15 cellular contexts compared by ENCODE assay signal in genomic region chr1:105138445-105138821, GRCh38.
A peak's percentile ranks its signal among the peaks of the same experiment; 100 is the strongest.
DNase-seq lines count a peak whose midpoint lies in the region; ATAC-seq, FAIRE-seq and TF ChIP-seq lines count a peak whose summit lies in the region.
"Had no signal": no experiment of that assay in that cellular context is flagged by ENCODE, and none has a peak within 500 bp of the region (broad histone marks: within the 10 kb centered on the region; RNA-seq: fewer than 3 reads in every experiment).

No MANE protein-coding gene starts in this region.

- H3K4me1 Mint-ChIP-seq in CD8-positive, alpha-beta T cell (ENCODE audit: low read depth): no peaks in the 10 kb centered on the region
- H3K4me1 Mint-ChIP-seq in T-helper 17 cell: no peaks in the 10 kb centered on the region

- TF ChIP-seq EP300 in Ishikawa (IDR thresholded peaks at IDR 0.05; ENCODE audit: borderline replicate concordance): no peak

- H3K27ac ChIP-seq in C4-2B: peak overlapping the region; percentile 0; the same call in 1 of the 2 replicates
- peak overlapping the region; percentile 29; the same call in 1 of the 2 replicates for H3K27ac ChIP-seq in Panc1 (ENCODE audit: low read length)
- no peak overlapping the region for H3K27ac ChIP-seq in CD8-positive, alpha-beta T cell (ENCODE audit: low read depth, low read length)
- H3K27ac ChIP-seq: BLaER1 treated with 17β-estradiol and CSF1 and Interleukin-3, amounts not matched to agents 10 nM and 100 nM; skin epidermis had no signal

- H3K36me3 ChIP-seq in Panc1 (ENCODE audit: control insufficient read depth, insufficient read depth, low read length): no peaks in the 10 kb centered on the region
- H3K36me3 ChIP-seq in CD8-positive, alpha-beta T cell (ENCODE audit: insufficient read depth, low read length): no peaks in the 10 kb centered on the region
- H3K36me3 ChIP-seq: BLaER1 treated with 17β-estradiol and CSF1 and Interleukin-3, amounts not matched to agents 10 nM and 100 nM had no signal

- no TSS peak for BruUV-seq in Panc1 (replicated peaks; lab: Mats Ljungman, UMichigan)

- H3K9me3 Mint-ChIP-seq in CD8-positive, alpha-beta T cell: peaks cover 17% of the 10 kb centered on the region

- POLR2A ChIA-PET in Panc1 (lab: Charles Lee): no interaction called here
- POLR2A ChIA-PET in CD8-positive, alpha-beta T cell (lab: Charles Lee): no interaction called here

- H3K4me3 Mint-ChIP-seq in CD8-positive, alpha-beta T cell: no peak overlapping the region
- H3K4me3 Mint-ChIP-seq in T-helper 17 cell: no peak overlapping the region

- no peaks in the 10 kb centered on the region for H3K27me3 ChIP-seq in Panc1 (ENCODE audit: control insufficient read depth, insufficient read depth, low read length)
- H3K27me3 ChIP-seq in CD8-positive, alpha-beta T cell (ENCODE audit: insufficient read depth, low read length): no peaks in the 10 kb centered on the region
- H3K27me3 ChIP-seq: BLaER1 treated with 17β-estradiol and CSF1 and Interleukin-3, amounts not matched to agents 10 nM and 100 nM had no signal

- CTCF ChIA-PET in Panc1 (lab: Charles Lee): no interaction called here
- CTCF ChIA-PET in CD8-positive, alpha-beta T cell (lab: Charles Lee): no interaction called here

- TF ChIP-seq CTCF in C4-2B (conservative IDR thresholded peaks at IDR 0.05) (no peak), Panc1 (IDR thresholded peaks at IDR 0.05) (no peak)
- TF ChIP-seq CTCF in CD8-positive, alpha-beta T cell (IDR thresholded peaks at IDR 0.05): no peak

- no peaks in the 10 kb centered on the region for H3K9me3 ChIP-seq in Panc1 (ENCODE audit: control insufficient read depth, insufficient read depth, low read depth, low read length)
- no peaks in the 10 kb centered on the region for H3K9me3 ChIP-seq in CD8-positive, alpha-beta T cell (ENCODE audit: low read length)
- H3K9me3 ChIP-seq in T-helper 17 cell (ENCODE audit: control insufficient read depth, low read length, poor library complexity, severe bottlenecking): no peaks in the 10 kb centered on the region

- H3K4me3 ChIP-seq in Panc1 (ENCODE audit: low read depth in 2 of 2, low read length in 2 of 2): no peak overlapping the region
- H3K4me3 ChIP-seq in CD8-positive, alpha-beta T cell (ENCODE audit: low read depth, low read length): no peak overlapping the region
- H3K4me3 ChIP-seq: BLaER1 treated with 17β-estradiol and CSF1 and Interleukin-3, amounts not matched to agents 10 nM and 100 nM; skin epidermis had no signal

- intact Hi-C loops in Panc1 (cut with micrococcal nuclease; ENCODE audit: unreplicated experiment): loop anchor here (5.0 kb wide), 1 partner anchor 356 kb away; no protein-coding TSS in a partner anchor
- intact Hi-C loops in CD8-positive, alpha-beta T cell (cut with DNase I, micrococcal nuclease): no loop called here

- no peak overlapping the region for H3K27ac Mint-ChIP-seq in CD8-positive, alpha-beta T cell
- H3K27ac Mint-ChIP-seq in T-helper 17 cell: no peak overlapping the region
- H3K27ac Mint-ChIP-seq: activated T-helper 2 cell treated with anti-CD3 and anti-CD28 coated beads, Interferon-gamma antibody, Interleukin-2, Interleukin-4, amounts not matched to agents 10 μg/mL and 5 μg/mL and 100 μg/mL, durations not matched to agents 14 hours and 24 hours and 36 hours had no signal

- TF ChIP-seq RAD21 in Ishikawa (IDR thresholded peaks at IDR 0.05; ENCODE audit: low read depth): peak; percentile 4; the same call in 1 of the 2 replicates

- ATAC-seq in Panc1 (no peak), T-helper 17 cell (no peak), HG02763 (IDR thresholded peaks at IDR 0.05; ENCODE audit: unreplicated experiment) (no peak)
- ATAC-seq in CD8-positive, alpha-beta T cell: no peak

- DNase-seq in Panc1 (ENCODE audit: low read depth, low spot score): no peak
- DNase-seq in iPS-NIHi11 (ENCODE audit: low spot score): peak; percentile 15
- DNase-seq in HTR-8/SVneo (ENCODE audit: insufficient read length, low spot score): no peak
- no peak for DNase-seq in CD8-positive, alpha-beta T cell
- DNase-seq in T-helper 17 cell: no peak
- DNase-seq: activated CD4-positive, alpha-beta T cell treated with anti-CD3 and anti-CD28 coated beads, Interleukin-2, amount 50 U/mL, for 48 hours; effector memory CD4-positive, alpha-beta T cell; substantia nigra had no signal

- no peak for FAIRE-seq in HTR-8/SVneo (lab: Jason Lieb, UNC)
- FAIRE-seq: G401.6 had no signal

- no peaks in the 10 kb centered on the region for H3K36me3 Mint-ChIP-seq in CD8-positive, alpha-beta T cell
- no peaks in the 10 kb centered on the region for H3K36me3 Mint-ChIP-seq in T-helper 17 cell (ENCODE audit: low read depth)

- in situ Hi-C loops in Panc1 (cut with HindIII; ENCODE audit: low pct_unique_long_range_greater_than_20kb, low sequenced_read_pairs): no loop called here

- no peaks in the 10 kb centered on the region for H3K4me1 ChIP-seq in Panc1 (ENCODE audit: control insufficient read depth, insufficient read depth, low read length)
- no peaks in the 10 kb centered on the region for H3K4me1 ChIP-seq in CD8-positive, alpha-beta T cell (ENCODE audit: insufficient read depth, low read length)
- H3K4me1 ChIP-seq: BLaER1 treated with 17β-estradiol and CSF1 and Interleukin-3, amounts not matched to agents 10 nM and 100 nM had no signal

- no peaks in the 10 kb centered on the region for H3K27me3 Mint-ChIP-seq in CD8-positive, alpha-beta T cell (ENCODE audit: low read depth)
- H3K27me3 Mint-ChIP-seq in T-helper 17 cell: no peaks in the 10 kb centered on the region

TF ChIP-seq in Ishikawa, 13 proteins besides CTCF, POLR2A, EP300 and RAD21:
- TF ChIP-seq CEBPB (IDR thresholded peaks at IDR 0.05): peak; percentile 91
- no peak for TF ChIP-seq TEAD4 (IDR thresholded peaks at IDR 0.05)
- peak; percentile 86 for TF ChIP-seq NFIC (IDR thresholded peaks at IDR 0.05)
